ENCODE assay signal across 2 cellular contexts in genomic region chr7:22717760-22718159, GRCh38.
TF ChIP-seq lines count a peak whose summit lies in the region.

No MANE protein-coding gene starts in this region.

TF ChIP-seq in K562, 482 proteins besides CTCF, POLR2A, EP300 and RAD21 (continues in another document):
- TF ChIP-seq CREB3 (tag; conservative IDR thresholded peaks at IDR 0.05; ENCODE audit: low read depth) (peak; percentile 64), BACH1 (tag; IDR thresholded peaks at IDR 0.05) (peak; percentile 64; the same call in 1 of the 2 replicates), TARDBP (IDR thresholded peaks at IDR 0.05) (no peak), ATF1 (CRISPR knock-in tag; IDR thresholded peaks at IDR 0.05) (no peak), ATF1 (tag; IDR thresholded peaks at IDR 0.05) (peak; percentile 25; the same call in 1 of the 2 replicates), MEF2D (tag; conservative IDR thresholded peaks at IDR 0.05; ENCODE audit: low read depth) (peak; percentile 28; the same call in 1 of the 2 replicates), DMBX1 (CRISPR knock-in tag; IDR thresholded peaks at IDR 0.05; ENCODE audit: borderline replicate concordance) (peak; percentile 91), ZBTB26 (CRISPR knock-in tag; IDR thresholded peaks at IDR 0.05) (no peak), LEF1 (IDR thresholded peaks at IDR 0.05) (no peak), NCOA2 (IDR thresholded peaks at IDR 0.05; ENCODE audit: partially characterized antibody in 2 of 2) (no peak), ZNF133 (CRISPR knock-in tag; IDR thresholded peaks at IDR 0.05) (no peak), RBBP5 (IDR thresholded peaks at IDR 0.05; ENCODE audit: borderline replicate concordance, insufficient read depth, low read length, poor library complexity, severe bottlenecking) (no peak), HSF4 (CRISPR knock-in tag; IDR thresholded peaks at IDR 0.05; ENCODE audit: borderline replicate concordance) (no peak), NR2C2 (CRISPR knock-in tag; IDR thresholded peaks at IDR 0.05) (no peak), NR2C2 (tag; IDR thresholded peaks at IDR 0.05) (peak; percentile 28; the same call in 1 of the 2 replicates), ZC3H11A (IDR thresholded peaks at IDR 0.05; ENCODE audit: low read depth, low read length) (no peak), ZNF584 (CRISPR knock-in tag; IDR thresholded peaks at IDR 0.05; ENCODE audit: low read depth) (no peak), BRF1 (IDR thresholded peaks at IDR 0.05; ENCODE audit: borderline replicate concordance, extremely low read depth, insufficient read length) (no peak), CEBPZ (IDR thresholded peaks at IDR 0.05; ENCODE audit: borderline replicate concordance, low read depth, low read length) (no peak), STAT5B (CRISPR knock-in tag; IDR thresholded peaks at IDR 0.05) (no peak), OTX1 (CRISPR knock-in tag; IDR thresholded peaks at IDR 0.05) (no peak), ELF2 (CRISPR knock-in tag; IDR thresholded peaks at IDR 0.05) (no peak), HCFC1 (IDR thresholded peaks at IDR 0.05; ENCODE audit: low read depth, low read length) (no peak), ZFX (CRISPR knock-in tag; IDR thresholded peaks at IDR 0.05) (no peak), PBX2 (CRISPR knock-in tag; IDR thresholded peaks at IDR 0.05; ENCODE audit: low read depth) (no peak), PBX2 (tag; conservative IDR thresholded peaks at IDR 0.05; ENCODE audit: low read depth) (0 out of 2 replicates have a peak, but pooled peaks have one; percentile 5)

TF ChIP-seq in WTC11, 78 proteins besides CTCF, POLR2A, EP300 and RAD21 (continued from another document):
- no peak for TF ChIP-seq STAT6 (CRISPR knock-in tag; conservative IDR thresholded peaks at IDR 0.05; ENCODE audit: low read depth)
- TF ChIP-seq TEAD1 (CRISPR knock-in tag; IDR thresholded peaks at IDR 0.05), result no peak
- no peak for TF ChIP-seq IRF2 (CRISPR knock-in tag; IDR thresholded peaks at IDR 0.05; ENCODE audit: borderline replicate concordance, low read depth)
- no peak for TF ChIP-seq NFE2L1 (CRISPR knock-in tag; IDR thresholded peaks at IDR 0.05)
- TF ChIP-seq GABPB1 (CRISPR knock-in tag; IDR thresholded peaks at IDR 0.05), result no peak
- no peak for TF ChIP-seq CDX4 (CRISPR knock-in tag; IDR thresholded peaks at IDR 0.05; ENCODE audit: borderline replicate concordance)
- TF ChIP-seq FOXK1 (CRISPR knock-in tag; IDR thresholded peaks at IDR 0.05), result no peak
- no peak for TF ChIP-seq ZNF512 (CRISPR knock-in tag; IDR thresholded peaks at IDR 0.05; ENCODE audit: borderline replicate concordance)
- TF ChIP-seq PRDM15 (CRISPR knock-in tag; IDR thresholded peaks at IDR 0.05), result no peak
- no peak for TF ChIP-seq SOX15 (CRISPR knock-in tag; IDR thresholded peaks at IDR 0.05)
- TF ChIP-seq TCF7 (CRISPR knock-in tag; IDR thresholded peaks at IDR 0.05; ENCODE audit: low read depth), result no peak
- TF ChIP-seq USF2 (CRISPR knock-in tag; IDR thresholded peaks at IDR 0.05), result no peak
- no peak for TF ChIP-seq IRF1 (CRISPR knock-in tag; IDR thresholded peaks at IDR 0.05)
- TF ChIP-seq ZNF121 (CRISPR knock-in tag; IDR thresholded peaks at IDR 0.05), result no peak
- no peak for TF ChIP-seq FOXP4 (CRISPR knock-in tag; IDR thresholded peaks at IDR 0.05)
- no peak for TF ChIP-seq ZMAT4 (CRISPR knock-in tag; IDR thresholded peaks at IDR 0.05)
- TF ChIP-seq SMAD3 (CRISPR knock-in tag; IDR thresholded peaks at IDR 0.05; ENCODE audit: borderline replicate concordance), result no peak
- TF ChIP-seq CREB1 (CRISPR knock-in tag; IDR thresholded peaks at IDR 0.05), result no peak
